ENCODE assay signal across 2 cellular contexts in genomic region chr1:15440357-15440756, GRCh38.
TF ChIP-seq lines count a peak whose summit lies in the region.

No MANE protein-coding gene starts in this region.

TF ChIP-seq in SK-N-SH, 30 proteins besides CTCF, POLR2A, EP300 and RAD21:
- TF ChIP-seq FOXM1 (IDR thresholded peaks at IDR 0.05; ENCODE audit: low read depth) (no peak), USF2 (IDR thresholded peaks at IDR 0.05; ENCODE audit: borderline replicate concordance, low read depth, low read length) (no peak), MAX (IDR thresholded peaks at IDR 0.05; ENCODE audit: low read depth) (no peak), MXI1 (IDR thresholded peaks at IDR 0.05; ENCODE audit: low read depth, low read length) (no peak), IRF3 (IDR thresholded peaks at IDR 0.05; ENCODE audit: low read depth, low read length) (no peak), JUND (IDR thresholded peaks at IDR 0.05) (no peak), RCOR1 (IDR thresholded peaks at IDR 0.05; ENCODE audit: low read length) (no peak), RXRA (IDR thresholded peaks at IDR 0.05; ENCODE audit: borderline replicate concordance, low read depth) (no peak), REST (IDR thresholded peaks at IDR 0.05; ENCODE audit: low read depth, low read length) (no peak), PBX3 (IDR thresholded peaks at IDR 0.05) (no peak), RFX5 (IDR thresholded peaks at IDR 0.05; ENCODE audit: low read length) (no peak), SIN3A (IDR thresholded peaks at IDR 0.05; ENCODE audit: borderline replicate concordance, low read depth, low read length) (no peak), TAF1 (IDR thresholded peaks at IDR 0.05; ENCODE audit: borderline replicate concordance, low read depth, low read length) (no peak), FOXJ3 (CRISPR knock-in tag; IDR thresholded peaks at IDR 0.05) (no peak), ZBTB33 (IDR thresholded peaks at IDR 0.05; ENCODE audit: borderline replicate concordance, low read depth) (no peak), EZH2phosphoT487 (IDR thresholded peaks at IDR 0.05; ENCODE audit: borderline replicate concordance, low read depth) (no peak)
TF ChIP-seq in SK-N-SH: peak in this region for 0.

TF ChIP-seq in SK-N-SH treated with all-trans-retinoic acid at 6 μM for 48 hours, 23 proteins besides CTCF, POLR2A, EP300 and RAD21:
- TF ChIP-seq TSHZ2 (CRISPR knock-in tag; IDR thresholded peaks at IDR 0.05) (no peak), SNAI2 (CRISPR knock-in tag; IDR thresholded peaks at IDR 0.05) (no peak), ZNF565 (CRISPR knock-in tag; conservative IDR thresholded peaks at IDR 0.05; ENCODE audit: low read depth) (no peak), TOX (CRISPR knock-in tag; IDR thresholded peaks at IDR 0.05; ENCODE audit: borderline replicate concordance) (no peak), ZFP30 (CRISPR knock-in tag; IDR thresholded peaks at IDR 0.05) (no peak), PPARA (CRISPR knock-in tag; IDR thresholded peaks at IDR 0.05; ENCODE audit: borderline replicate concordance) (no peak)
